26 cellular contexts compared by ENCODE assay signal in the genomic region with DNA sequence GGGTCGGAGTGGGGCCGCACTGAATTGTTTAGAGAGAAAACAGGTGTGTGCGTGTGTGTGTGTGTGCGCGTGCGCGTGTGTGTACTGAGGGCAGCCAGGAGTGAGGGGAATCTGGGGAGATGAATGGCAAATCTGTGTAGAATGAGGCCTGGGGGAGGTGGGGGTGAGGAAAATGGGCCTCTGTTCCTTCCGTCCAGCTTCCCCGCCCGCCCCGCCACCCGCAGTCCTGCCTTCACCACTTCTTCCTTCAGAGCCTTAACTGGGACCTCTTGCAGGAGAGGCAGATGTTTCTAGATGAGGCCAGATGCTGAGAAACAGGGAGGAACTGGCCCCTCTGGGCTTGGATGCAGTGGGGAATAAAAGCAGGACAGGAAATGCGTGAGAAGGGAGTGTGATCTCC. TPM values are rescaled to one million over a fixed set of nuclear protein-coding genes. Genes with fewer than 3 reads are reported as not detected.
"Had no signal": no experiment of that assay in that cellular context is flagged by ENCODE, and none has a peak within 500 bp of the region (broad histone marks: within the 10 kb centered on the region; RNA-seq: fewer than 3 reads in every experiment).

No MANE protein-coding gene starts in this region.

- H3K4me1 ChIP-seq: lower lobe of right lung, parathyroid adenoma had no signal

- DNase-seq: hippocampal formation; kidney glomerular epithelial cell; left cardiac atrium; lower lobe of right lung; mammary epithelial cell; mesenchymal stem cell; naive thymus-derived CD8-positive, alpha-beta T cell; nephron progenitor cell; nucleus accumbens; stimulated activated CD4-positive, alpha-beta T cell treated with anti-CD3 and anti-CD28 coated beads, Interleukin-12 subunit alpha, Interleukin-12 subunit beta, amount 100 ng/mL, for 4 hours; stimulated activated CD4-positive, alpha-beta T cell treated with anti-CD3 and anti-CD28 coated beads, Interleukin-15, amount 100 ng/mL, for 24 hours; stimulated activated CD4-positive, alpha-beta T cell treated with anti-CD3 and anti-CD28 coated beads, Interleukin-2, amount 100 ng/mL, for 24 hours; stimulated activated CD4-positive, alpha-beta T cell treated with anti-CD3 and anti-CD28 coated beads, Interleukin-4, amount 100 ng/mL, for 1 hour; stimulated activated naive B cell treated with anti-CD40 and anti-IgM and Interleukin-4, amounts not matched to agents 10 μg/mL and 1 μg/mL and 100 μg/mL, for 72 hours; stimulated activated naive CD8-positive, alpha-beta T cell treated with anti-CD3 and anti-CD28 coated beads, Interleukin-15, Interleukin-2, amounts not matched to agents 100 U/mL and 50 U/mL, for 24 hours; stomach; testis; thyroid gland; transverse colon; upper lobe of left lung had no signal

- H3K4me3 ChIP-seq: lower lobe of right lung, right atrium auricular region, skin epidermis, stomach, testis, thyroid gland, transverse colon, upper lobe of left lung, vagina had no signal

- H3K27me3 ChIP-seq: right atrium auricular region, testis, vagina had no signal

- H3K4me3 Mint-ChIP-seq: naive thymus-derived CD8-positive, alpha-beta T cell; nephron progenitor cell; stimulated activated naive B cell treated with anti-CD40 and anti-IgM and Interleukin-4, amounts not matched to agents 10 μg/mL and 1 μg/mL and 100 μg/mL, for 72 hours had no signal

- H3K9ac ChIP-seq: parathyroid adenoma had no signal

- H3K79me2 ChIP-seq: parathyroid adenoma had no signal

- ATAC-seq: left cardiac atrium; left lobe of liver; lower lobe of right lung; naive thymus-derived CD8-positive, alpha-beta T cell; sciatic nerve; stimulated activated naive B cell treated with anti-CD40 and anti-IgM and Interleukin-4, amounts not matched to agents 10 μg/mL and 1 μg/mL and 100 μg/mL, for 72 hours; stimulated activated naive CD8-positive, alpha-beta T cell treated with anti-CD3 and anti-CD28 coated beads, Interleukin-15, Interleukin-2, amounts not matched to agents 100 U/mL and 50 U/mL, for 24 hours had no signal

- H3K27ac ChIP-seq: lower lobe of right lung, parathyroid adenoma, right atrium auricular region, skin epidermis, stomach, testis, thyroid gland, transverse colon, upper lobe of left lung, vagina had no signal

- H3K27ac Mint-ChIP-seq: nephron progenitor cell; stimulated activated naive B cell treated with anti-CD40 and anti-IgM and Interleukin-4, amounts not matched to agents 10 μg/mL and 1 μg/mL and 100 μg/mL, for 72 hours had no signal

- H3K36me3 ChIP-seq: lower lobe of right lung, right atrium auricular region, stomach, thyroid gland, transverse colon, upper lobe of left lung, vagina had no signal

- H3K9me3 ChIP-seq: lower lobe of right lung, testis, thyroid gland, vagina had no signal

- H2AFZ ChIP-seq: parathyroid adenoma had no signal

RNA-seq across cellular contexts. Expression of a gene that starts 29.7 kb away (rescaled TPM):
- polyA plus RNA-seq: naive thymus-derived CD8-positive, alpha-beta T cell had no signal
